2 cellular contexts compared by ENCODE assay signal in genomic region chr2:33719067-33719466, GRCh38.
TF ChIP-seq lines count a peak whose summit lies in the region.

No MANE protein-coding gene starts in this region.

TF ChIP-seq in HepG2, 621 proteins besides CTCF, POLR2A, EP300 and RAD21 (continued from another document):
- TF ChIP-seq ZNF574 (CRISPR knock-in tag; IDR thresholded peaks at IDR 0.05) = no peak
- peak; percentile 77 for TF ChIP-seq CEBPB (IDR thresholded peaks at IDR 0.05; ENCODE audit: borderline replicate concordance, low read depth, low read length)
- TF ChIP-seq KLF11 (CRISPR knock-in tag; IDR thresholded peaks at IDR 0.05) = no peak

TF ChIP-seq in K562, 482 proteins besides CTCF, POLR2A, EP300 and RAD21 (continued from another document):
- TF ChIP-seq ZBTB40 (IDR thresholded peaks at IDR 0.05) (no peak), ZBTB40 (CRISPR knock-in tag; IDR thresholded peaks at IDR 0.05) (no peak), CEBPB (tag; IDR thresholded peaks at IDR 0.05) (peak; percentile 19; the same call in 1 of the 2 replicates), GTF2B (IDR thresholded peaks at IDR 0.05; ENCODE audit: extremely low read depth, insufficient read length) (no peak), CEBPG (CRISPR knock-in tag; IDR thresholded peaks at IDR 0.05) (no peak), CEBPG (tag; conservative IDR thresholded peaks at IDR 0.05 in 1 of 2, IDR thresholded peaks at IDR 0.05 in 1 of 2) (0 out of 4 replicates have a peak, but pooled peaks of 1 of the 2 experiments have one; percentile 23), TAF15 (IDR thresholded peaks at IDR 0.05; ENCODE audit: low read depth, low read length) (no peak)
